Comparison of ENCODE assay signal across 1 cellular context in genomic region chr1:63522891-63523728, GRCh38.
TF ChIP-seq lines count a peak whose summit lies in the region.

A gene with protein sequence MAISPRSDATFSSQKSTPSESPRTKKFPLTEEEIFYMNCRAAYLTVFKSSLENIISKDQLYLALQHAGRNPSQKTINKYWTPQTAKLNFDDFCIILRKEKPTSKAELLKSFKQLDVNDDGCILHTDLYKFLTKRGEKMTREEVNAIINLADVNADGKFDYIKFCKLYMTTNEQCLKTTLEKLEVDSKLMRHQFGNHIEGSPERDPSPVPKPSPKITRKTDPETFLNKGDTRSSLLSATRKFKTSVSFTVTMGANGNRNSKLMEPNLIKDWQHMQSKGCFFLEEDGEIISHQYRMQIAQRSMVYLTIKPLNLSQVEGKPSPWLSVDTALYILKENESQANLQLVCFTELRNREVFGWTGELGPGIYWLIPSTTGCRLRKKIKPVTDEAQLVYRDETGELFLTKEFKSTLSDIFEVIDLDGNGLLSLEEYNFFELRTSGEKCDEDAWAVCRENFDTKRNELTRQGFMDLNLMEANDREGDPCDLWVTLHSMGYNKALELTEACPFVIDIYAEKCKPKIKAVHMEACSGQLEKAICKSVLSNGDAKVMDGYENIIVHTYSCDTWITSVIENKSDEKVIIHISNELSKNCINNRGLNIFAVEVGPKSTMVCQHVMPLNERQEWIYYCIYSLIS (plus strand): TSS chr1:63523525. CDS start chr1:63525573, 2,048 bp downstream.
TSS of gene ITGB3BP (minus strand) at chr1:63523225. CDS start at chr1:63523133, 92 bp downstream.

TF ChIP-seq in HepG2, 621 proteins besides CTCF, POLR2A, EP300 and RAD21 (continued from another document and continues in another):
- 0 out of 2 replicates have a peak, but pooled peaks have one; percentile 80 for TF ChIP-seq ZBTB49 (CRISPR knock-in tag; IDR thresholded peaks at IDR 0.05; ENCODE audit: borderline replicate concordance)
- peak; percentile 92 for TF ChIP-seq E2F5 (CRISPR knock-in tag; conservative IDR thresholded peaks at IDR 0.05)
- peak; percentile 90 for TF ChIP-seq FOXK1 (CRISPR knock-in tag; IDR thresholded peaks at IDR 0.05; ENCODE audit: borderline replicate concordance, low read depth)
- 0 out of 2 replicates have a peak, but pooled peaks have one; percentile 73 for TF ChIP-seq FIP1L1 (IDR thresholded peaks at IDR 0.05; ENCODE audit: borderline replicate concordance, insufficient read depth, low read depth, low read length)
- TF ChIP-seq KAT8 (CRISPR knock-in tag; IDR thresholded peaks at IDR 0.05): peak; percentile 98
- TF ChIP-seq AHDC1 (CRISPR knock-in tag; IDR thresholded peaks at IDR 0.05; ENCODE audit: borderline replicate concordance): peak; percentile 70; the same call in 1 of the 2 replicates
- TF ChIP-seq IKZF1 (IDR thresholded peaks at IDR 0.05): no peak
- TF ChIP-seq NR2F1 (CRISPR knock-in tag; IDR thresholded peaks at IDR 0.05): no peak
- TF ChIP-seq MAF1 (CRISPR knock-in tag; IDR thresholded peaks at IDR 0.05; ENCODE audit: borderline replicate concordance): no peak; the same call in 1 of the 2 replicates
- TF ChIP-seq TBX2 (CRISPR knock-in tag; IDR thresholded peaks at IDR 0.05; ENCODE audit: borderline replicate concordance): peak; percentile 93
- TF ChIP-seq SOX13 (IDR thresholded peaks at IDR 0.05): no peak
- peak; percentile 62 to 95 for TF ChIP-seq SOX13 (CRISPR knock-in tag; conservative IDR thresholded peaks at IDR 0.05 in 1 of 2, IDR thresholded peaks at IDR 0.05 in 1 of 2)
- TF ChIP-seq, protein P1, sequence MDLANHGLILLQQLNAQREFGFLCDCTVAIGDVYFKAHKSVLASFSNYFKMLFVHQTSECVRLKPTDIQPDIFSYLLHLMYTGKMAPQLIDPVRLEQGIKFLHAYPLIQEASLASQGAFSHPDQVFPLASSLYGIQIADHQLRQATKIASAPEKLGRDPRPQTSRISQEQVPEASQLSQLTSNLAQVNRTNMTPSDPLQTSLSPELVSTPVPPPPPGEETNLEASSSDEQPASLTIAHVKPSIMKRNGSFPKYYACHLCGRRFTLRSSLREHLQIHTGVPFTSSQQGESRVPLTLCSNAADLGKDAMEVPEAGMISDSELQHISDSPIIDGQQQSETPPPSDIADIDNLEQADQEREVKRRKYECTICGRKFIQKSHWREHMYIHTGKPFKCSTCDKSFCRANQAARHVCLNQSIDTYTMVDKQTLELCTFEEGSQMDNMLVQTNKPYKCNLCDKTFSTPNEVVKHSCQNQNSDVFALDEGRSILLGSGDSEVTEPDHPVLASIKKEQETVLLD (CRISPR knock-in tag; IDR thresholded peaks at IDR 0.05; ENCODE audit: low read depth): no peak
- TF ChIP-seq NR0B2 (CRISPR knock-in tag; IDR thresholded peaks at IDR 0.05): peak; percentile 74; the same call in 1 of the 2 replicates
- TF ChIP-seq ATF1 (CRISPR knock-in tag; IDR thresholded peaks at IDR 0.05): peak; percentile 79
- TF ChIP-seq MIER2 (CRISPR knock-in tag; IDR thresholded peaks at IDR 0.05): peak; percentile 53; the same call in 1 of the 2 replicates
- TF ChIP-seq GTF3A (CRISPR knock-in tag; conservative IDR thresholded peaks at IDR 0.05): no peak
- TF ChIP-seq SMC3 (IDR thresholded peaks at IDR 0.05; ENCODE audit: low read length): no peak
- TF ChIP-seq NFYB (CRISPR knock-in tag; IDR thresholded peaks at IDR 0.05): peak; percentile 33; the same call in 1 of the 2 replicates
- TF ChIP-seq, protein P2, sequence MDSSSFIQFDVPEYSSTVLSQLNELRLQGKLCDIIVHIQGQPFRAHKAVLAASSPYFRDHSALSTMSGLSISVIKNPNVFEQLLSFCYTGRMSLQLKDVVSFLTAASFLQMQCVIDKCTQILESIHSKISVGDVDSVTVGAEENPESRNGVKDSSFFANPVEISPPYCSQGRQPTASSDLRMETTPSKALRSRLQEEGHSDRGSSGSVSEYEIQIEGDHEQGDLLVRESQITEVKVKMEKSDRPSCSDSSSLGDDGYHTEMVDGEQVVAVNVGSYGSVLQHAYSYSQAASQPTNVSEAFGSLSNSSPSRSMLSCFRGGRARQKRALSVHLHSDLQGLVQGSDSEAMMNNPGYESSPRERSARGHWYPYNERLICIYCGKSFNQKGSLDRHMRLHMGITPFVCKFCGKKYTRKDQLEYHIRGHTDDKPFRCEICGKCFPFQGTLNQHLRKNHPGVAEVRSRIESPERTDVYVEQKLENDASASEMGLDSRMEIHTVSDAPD (CRISPR knock-in tag; IDR thresholded peaks at IDR 0.05): peak; percentile 82
- TF ChIP-seq ZMYM4 (CRISPR knock-in tag; IDR thresholded peaks at IDR 0.05): peak; percentile 99
- TF ChIP-seq SRY (CRISPR knock-in tag; IDR thresholded peaks at IDR 0.05): 0 out of 2 replicates have a peak, but pooled peaks have one; percentile 25
- TF ChIP-seq ZNF780A (CRISPR knock-in tag; IDR thresholded peaks at IDR 0.05): no peak
- no peak for TF ChIP-seq SP2 (CRISPR knock-in tag; IDR thresholded peaks at IDR 0.05)
- 0 out of 2 replicates have a peak, but pooled peaks have one; percentile 15 for TF ChIP-seq RARA (CRISPR knock-in tag; IDR thresholded peaks at IDR 0.05)
- TF ChIP-seq, protein P3, sequence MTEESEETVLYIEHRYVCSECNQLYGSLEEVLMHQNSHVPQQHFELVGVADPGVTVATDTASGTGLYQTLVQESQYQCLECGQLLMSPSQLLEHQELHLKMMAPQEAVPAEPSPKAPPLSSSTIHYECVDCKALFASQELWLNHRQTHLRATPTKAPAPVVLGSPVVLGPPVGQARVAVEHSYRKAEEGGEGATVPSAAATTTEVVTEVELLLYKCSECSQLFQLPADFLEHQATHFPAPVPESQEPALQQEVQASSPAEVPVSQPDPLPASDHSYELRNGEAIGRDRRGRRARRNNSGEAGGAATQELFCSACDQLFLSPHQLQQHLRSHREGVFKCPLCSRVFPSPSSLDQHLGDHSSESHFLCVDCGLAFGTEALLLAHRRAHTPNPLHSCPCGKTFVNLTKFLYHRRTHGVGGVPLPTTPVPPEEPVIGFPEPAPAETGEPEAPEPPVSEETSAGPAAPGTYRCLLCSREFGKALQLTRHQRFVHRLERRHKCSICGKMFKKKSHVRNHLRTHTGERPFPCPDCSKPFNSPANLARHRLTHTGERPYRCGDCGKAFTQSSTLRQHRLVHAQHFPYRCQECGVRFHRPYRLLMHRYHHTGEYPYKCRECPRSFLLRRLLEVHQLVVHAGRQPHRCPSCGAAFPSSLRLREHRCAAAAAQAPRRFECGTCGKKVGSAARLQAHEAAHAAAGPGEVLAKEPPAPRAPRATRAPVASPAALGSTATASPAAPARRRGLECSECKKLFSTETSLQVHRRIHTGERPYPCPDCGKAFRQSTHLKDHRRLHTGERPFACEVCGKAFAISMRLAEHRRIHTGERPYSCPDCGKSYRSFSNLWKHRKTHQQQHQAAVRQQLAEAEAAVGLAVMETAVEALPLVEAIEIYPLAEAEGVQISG (CRISPR knock-in tag; IDR thresholded peaks at IDR 0.05): peak; percentile 92
- TF ChIP-seq EHMT2 (IDR thresholded peaks at IDR 0.05; ENCODE audit: borderline replicate concordance, low read depth, low read length): peak; percentile 92; the same call in 1 of the 2 replicates
- no peak for TF ChIP-seq ZUFSP (CRISPR knock-in tag; IDR thresholded peaks at IDR 0.05; ENCODE audit: borderline replicate concordance)
- TF ChIP-seq NFE2L1 (CRISPR knock-in tag; IDR thresholded peaks at IDR 0.05; ENCODE audit: borderline replicate concordance): no peak
- no peak for TF ChIP-seq GPN1 (CRISPR knock-in tag; IDR thresholded peaks at IDR 0.05; ENCODE audit: borderline replicate concordance)
- TF ChIP-seq ZSCAN30 (CRISPR knock-in tag; IDR thresholded peaks at IDR 0.05): peak; percentile 66
- peak; percentile 96; the same call in 1 of the 2 replicates for TF ChIP-seq ZNF616 (CRISPR knock-in tag; IDR thresholded peaks at IDR 0.05; ENCODE audit: low read depth)
- no peak for TF ChIP-seq REXO4 (CRISPR knock-in tag; IDR thresholded peaks at IDR 0.05; ENCODE audit: borderline replicate concordance)
- no peak for TF ChIP-seq ZFP62 (CRISPR knock-in tag; IDR thresholded peaks at IDR 0.05)
